Comparison of ENCODE assay signal across 1 cellular context in genomic region chr1:160866861-160867260, GRCh38.
TF ChIP-seq lines count a peak whose summit lies in the region.

No MANE protein-coding gene starts in this region.

TF ChIP-seq in K562, 482 proteins besides CTCF, POLR2A, EP300 and RAD21:
- no peak for TF ChIP-seq PBX2 (CRISPR knock-in tag; IDR thresholded peaks at IDR 0.05; ENCODE audit: low read depth)
- TF ChIP-seq PBX2 (tag; conservative IDR thresholded peaks at IDR 0.05; ENCODE audit: low read depth), result peak; percentile 30; the same call in 1 of the 2 replicates
- no peak for TF ChIP-seq ZNF695 (CRISPR knock-in tag; IDR thresholded peaks at IDR 0.05)
